ENCODE assay signal across 8 cellular contexts in the genomic region with DNA sequence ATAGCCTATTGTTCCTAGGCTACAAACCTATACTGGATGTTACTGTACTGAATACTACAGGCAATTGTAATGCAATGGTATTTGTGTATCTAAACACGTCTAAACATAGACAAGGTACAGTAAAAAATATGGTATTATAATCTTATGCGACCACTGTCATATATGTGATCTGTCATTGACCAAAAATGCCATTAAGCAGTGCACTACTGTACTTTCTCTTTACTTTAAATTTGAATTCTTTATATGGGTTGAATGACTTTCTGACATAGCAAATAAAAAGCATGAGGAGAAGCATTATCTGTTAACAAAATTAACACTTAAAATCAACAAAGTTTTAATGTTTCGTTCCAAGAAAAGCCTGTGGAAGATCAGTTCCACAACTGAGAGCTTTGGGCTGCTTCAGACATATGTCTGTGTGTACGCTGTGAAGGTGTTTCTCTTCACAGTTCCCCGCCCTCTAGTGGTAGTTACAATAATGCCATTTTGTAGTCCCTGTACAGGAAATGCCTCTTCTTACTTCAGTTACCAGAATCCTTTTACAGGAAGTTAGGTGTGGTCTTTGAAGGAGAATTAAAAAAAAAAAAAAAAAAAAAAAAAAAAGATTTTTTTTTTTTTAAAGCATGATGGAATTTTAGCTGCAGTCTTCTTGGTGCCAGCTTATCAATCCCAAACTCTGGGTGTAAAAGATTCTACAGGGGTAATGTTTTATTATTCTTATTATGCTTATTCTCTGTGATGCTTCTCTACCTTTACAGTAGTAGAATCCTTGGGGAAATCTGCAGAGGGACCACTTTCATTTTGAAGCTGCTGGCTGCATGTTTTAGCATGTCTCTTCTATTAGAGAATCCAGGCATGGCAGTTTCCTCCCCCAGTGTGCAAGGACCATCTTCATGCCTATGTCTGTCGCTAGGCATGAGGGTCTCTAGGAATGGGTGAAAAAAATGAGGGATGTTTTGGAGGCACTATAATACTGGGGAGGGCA. TPM values are rescaled to one million over a fixed set of nuclear protein-coding genes. Genes with fewer than 3 reads are reported as not detected.
DNase-seq lines count a peak whose midpoint lies in the region; ATAC-seq, FAIRE-seq and TF ChIP-seq lines count a peak whose summit lies in the region.

No MANE protein-coding gene starts in this region.

- CTCF ChIA-PET in AG04450 (lab: Charles Lee), result interaction anchor here (0.6 to 2.3 kb wide), 68 partner anchors 10 to 1167 kb away, joined by 3 to 27 read pairs (median 5); a partner anchor contains a TSS

- ATAC-seq in HG02571 (IDR thresholded peaks at IDR 0.05; ENCODE audit: unreplicated experiment), result peak; percentile 100

- POLR2A ChIA-PET in AG04450 (lab: Yijun Ruan, JAX), result interaction anchor here (0.6 kb wide), 1 partner anchor 651 kb away, joined by 5 read pairs; no protein-coding TSS in a partner anchor

- TF ChIP-seq CTCF in AG04450 (IDR thresholded peaks at IDR 0.05; ENCODE audit: low read depth, low read length) (peak; percentile 87), GM12865 (IDR thresholded peaks at IDR 0.05; ENCODE audit: insufficient read depth, low read depth, low read length, missing control alignments) (peak; percentile 77), bronchial epithelial cell (IDR thresholded peaks at IDR 0.05; ENCODE audit: insufficient read depth, low read length, severe bottlenecking) (peak; percentile 71)

- peak overlapping the region; percentile 50 for H3K4me3 ChIP-seq in AG04450 (ENCODE audit: low read depth, low read length)
- no peak overlapping the region for H3K4me3 ChIP-seq in GM12865 (ENCODE audit: low read depth, low read length)
- H3K4me3 ChIP-seq in bronchial epithelial cell (ENCODE audit: low read depth, low read length), result no peak overlapping the region

- DNase-seq in AG04450 (ENCODE audit: low read depth, low spot score), result peak; percentile 73
- peak; percentile 87 for DNase-seq in GM12865 (ENCODE audit: low read depth)
- DNase-seq in M059J (ENCODE audit: low read depth), result peak; percentile 85
- DNase-seq in RKO (ENCODE audit: low spot score), result peak; percentile 88
- peak; percentile 88 for DNase-seq in bronchial epithelial cell (ENCODE audit: low read depth)
- DNase-seq in immature natural killer cell, result peak; percentile 74 to 77 (median 76)
- peak; percentile 35 for DNase-seq in stimulated activated CD4-positive, alpha-beta T cell treated with anti-CD3 and anti-CD28 coated beads, Interleukin-2, amount 100 ng/mL, for 4 hours (ENCODE audit: low read depth)

- H3K36me3 ChIP-seq in bronchial epithelial cell (ENCODE audit: control insufficient read depth, insufficient read depth, low read length), result no peaks in the 10 kb centered on the region

- H3K27me3 ChIP-seq in AG04450 (ENCODE audit: control insufficient read depth, insufficient read depth, low read length) (no peaks in the 10 kb centered on the region), bronchial epithelial cell (ENCODE audit: control insufficient read depth, insufficient read depth, low read length) (no peaks in the 10 kb centered on the region)

- no peak overlapping the region for H3K27ac ChIP-seq in AG04450 (ENCODE audit: low read depth, low read length)

- H3K27me3 Mint-ChIP-seq in immature natural killer cell (ENCODE audit: low read depth in 3 of 3), result peaks cover 0 to 13% (median 0%) of the 10 kb centered on the region in 3 donors

- no peaks in the 10 kb centered on the region for H3K9me3 ChIP-seq in AG04450 (ENCODE audit: control insufficient read depth, insufficient read depth, low read length)

- H3K27ac Mint-ChIP-seq in immature natural killer cell, result no peak overlapping the region

- peaks cover 2 to 9% of the 10 kb centered on the region in 2 donors for H3K4me1 Mint-ChIP-seq in immature natural killer cell

- H3K9me3 Mint-ChIP-seq in immature natural killer cell, result no peaks in the 10 kb centered on the region

- H3K36me3 Mint-ChIP-seq in immature natural killer cell, result no peaks in the 10 kb centered on the region

- FAIRE-seq in bronchial epithelial cell (lab: Jason Lieb, UNC), result no peak

- no peak overlapping the region for H3K4me3 Mint-ChIP-seq in immature natural killer cell

RNA-seq across cellular contexts. Expression of a gene that starts 54.5 kb away (rescaled TPM):
- polyA plus RNA-seq in AG04450 (2011; rRNA removed), result 1.7 and 2.5 TPM in 2 replicates
- 3.4 and 4.5 TPM in 2 replicates for polyA minus RNA-seq in AG04450 (2011; rRNA and poly(A)+ RNA removed)
- total RNA-seq in M059J (2014; rRNA removed; shearing (Covaris generic)), result 0.12 and 0.44 TPM in 2 replicates
- under 0.01 TPM in 2 replicates for total RNA-seq in bronchial epithelial cell
- not detected for polyA plus RNA-seq in immature natural killer cell

Comparison
In these comparisons a context has a peak if more than half of its experiments do, and no peak if none do; other contexts are left out.
1. DNase-seq: peak in every context shown above with its lines; median percentile 88 in RKO; 88 in bronchial epithelial cell; 87 in GM12865; 85 in M059J; 76 in immature natural killer cell; 73 in AG04450; 35 in stimulated activated CD4-positive, alpha-beta T cell treated with anti-CD3 and anti-CD28 coated beads, Interleukin-2, amount 100 ng/mL, for 4 hours.